In genomic region chr1:49694251-49694827, GRCh38 we compare ENCODE assay signal across 1 cellular context.
TF ChIP-seq lines count a peak whose summit lies in the region.

No MANE protein-coding gene starts in this region.

TF ChIP-seq in SK-N-SH, 30 proteins besides CTCF, POLR2A, EP300 and RAD21 (continued from another document):
- TF ChIP-seq, protein P1, sequence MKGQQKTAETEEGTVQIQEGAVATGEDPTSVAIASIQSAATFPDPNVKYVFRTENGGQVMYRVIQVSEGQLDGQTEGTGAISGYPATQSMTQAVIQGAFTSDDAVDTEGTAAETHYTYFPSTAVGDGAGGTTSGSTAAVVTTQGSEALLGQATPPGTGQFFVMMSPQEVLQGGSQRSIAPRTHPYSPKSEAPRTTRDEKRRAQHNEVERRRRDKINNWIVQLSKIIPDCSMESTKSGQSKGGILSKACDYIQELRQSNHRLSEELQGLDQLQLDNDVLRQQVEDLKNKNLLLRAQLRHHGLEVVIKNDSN (IDR thresholded peaks at IDR 0.05; ENCODE audit: borderline replicate concordance, low read depth), result no peak
- TF ChIP-seq IRF3 (IDR thresholded peaks at IDR 0.05; ENCODE audit: low read depth, low read length) (no peak; the same call in 1 of the 2 replicates), PBX3 (IDR thresholded peaks at IDR 0.05) (no peak), NRF1 (IDR thresholded peaks at IDR 0.05; ENCODE audit: low read depth, low read length) (no peak)
